In the genomic region with DNA sequence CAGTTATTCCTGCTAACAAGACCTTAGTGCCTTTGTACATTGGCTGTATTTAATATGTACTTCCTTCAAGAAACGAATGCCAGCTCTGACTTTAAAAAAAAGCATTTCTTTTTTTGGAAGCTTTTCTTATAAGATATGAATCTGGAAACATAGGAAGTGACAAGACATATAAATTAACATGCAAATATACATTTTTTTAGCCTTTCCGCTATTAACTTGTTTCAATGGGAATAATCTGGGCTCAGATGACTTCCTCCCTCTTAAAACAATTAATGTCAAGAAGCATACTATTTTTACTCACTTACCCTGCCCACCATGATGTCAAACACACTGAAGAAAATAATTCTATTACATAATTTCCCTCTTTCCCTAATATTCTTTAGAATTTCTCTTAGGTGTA, we compare ENCODE assay signal across 8 cellular contexts. TPM values are rescaled to one million over a fixed set of nuclear protein-coding genes. Genes with fewer than 3 reads are reported as not detected.
DNase-seq lines count a peak whose midpoint lies in the region; ATAC-seq and TF ChIP-seq lines count a peak whose summit lies in the region.

No MANE protein-coding gene starts in this region.

- no peak for TF ChIP-seq POLR2A in stomach (IDR thresholded peaks at IDR 0.05)

- CTCF ChIA-PET in WTC11 (lab: Charles Lee): no interaction called here

- H3K36me3 ChIP-seq in stomach: no peaks in the 10 kb centered on the region

- peaks cover 8% of the 10 kb centered on the region for H3K4me1 ChIP-seq in right cardiac atrium (ENCODE audit: control insufficient read depth, insufficient read depth, low read length)
- H3K4me1 ChIP-seq in stomach: peaks cover 5 to 46% (median 33%) of the 10 kb centered on the region in 4 donors

- intact Hi-C loops in activated CD4-positive, alpha-beta T cell treated with anti-CD3 and anti-CD28 coated beads, Interleukin-2, amount 10 ng/mL, durations not matched to agents 24 days and 14 days (cut with micrococcal nuclease): loop anchor here (2.0 to 10.0 kb wide), 2 partner anchors 95 to 851 kb away; no protein-coding TSS in a partner anchor
- intact Hi-C loops in right cardiac atrium (cut with DNase I): no loop called here
- intact Hi-C loops in stomach (cut with DNase I; ENCODE audit: low total_unique reads): no loop called here

- H3K27me3 ChIP-seq in right cardiac atrium (ENCODE audit: control insufficient read depth, insufficient read depth): no peaks in the 10 kb centered on the region
- H3K27me3 ChIP-seq in stomach: no peaks in the 10 kb centered on the region

- peaks cover 14% of the 10 kb centered on the region for H3K36me3 Mint-ChIP-seq in activated CD4-positive, alpha-beta T cell treated with anti-CD3 and anti-CD28 coated beads, Interleukin-2, amount 10 ng/mL, durations not matched to agents 24 days and 14 days (ENCODE audit: low read depth)
- H3K36me3 Mint-ChIP-seq in WTC11: no peaks in the 10 kb centered on the region

- POLR2A ChIA-PET in WTC11 (lab: Charles Lee): no interaction called here

- peak overlapping the region; percentile 89 for H3K4me3 Mint-ChIP-seq in activated CD4-positive, alpha-beta T cell treated with anti-CD3 and anti-CD28 coated beads, Interleukin-2, amount 10 ng/mL, durations not matched to agents 24 days and 14 days
- peak overlapping the region; percentile 71 for H3K4me3 Mint-ChIP-seq in WTC11

- no peak for TF ChIP-seq CTCF in WTC11 (IDR thresholded peaks at IDR 0.05)
- TF ChIP-seq CTCF in stomach (IDR thresholded peaks at IDR 0.05): no peak

- H3K27ac Mint-ChIP-seq in activated CD4-positive, alpha-beta T cell treated with anti-CD3 and anti-CD28 coated beads, Interleukin-2, amount 10 ng/mL, durations not matched to agents 24 days and 14 days: peak overlapping the region; percentile 88
- H3K27ac Mint-ChIP-seq in WTC11: no peak overlapping the region

- no peak for TF ChIP-seq EP300 in stomach (IDR thresholded peaks at IDR 0.05)

- H3K4me3 ChIP-seq in right cardiac atrium (ENCODE audit: low read length) (peak overlapping the region; percentile 97), stomach (peak overlapping the region; percentile 72 to 87 (median 82))

- H3K4me1 Mint-ChIP-seq in activated CD4-positive, alpha-beta T cell treated with anti-CD3 and anti-CD28 coated beads, Interleukin-2, amount 10 ng/mL, durations not matched to agents 24 days and 14 days: peaks cover 63% of the 10 kb centered on the region
- peaks cover 27% of the 10 kb centered on the region for H3K4me1 Mint-ChIP-seq in WTC11

- no peaks in the 10 kb centered on the region for H3K27me3 Mint-ChIP-seq in activated CD4-positive, alpha-beta T cell treated with anti-CD3 and anti-CD28 coated beads, Interleukin-2, amount 10 ng/mL, durations not matched to agents 24 days and 14 days
- H3K27me3 Mint-ChIP-seq in WTC11 (ENCODE audit: low read depth): peaks cover 15% of the 10 kb centered on the region

- H3K9me3 ChIP-seq in right cardiac atrium (ENCODE audit: control insufficient read depth, low read length) (no peaks in the 10 kb centered on the region), stomach (no peaks in the 10 kb centered on the region)

- DNase-seq in activated CD4-positive, alpha-beta T cell treated with anti-CD3 and anti-CD28 coated beads, Interleukin-2, amount 10 ng/mL, durations not matched to agents 24 days and 14 days: no peak
- no peak for DNase-seq in activated CD4-positive, alpha-beta T cell treated with anti-CD3 and anti-CD28 coated beads for 4 hours
- DNase-seq in WTC11 (ENCODE audit: low spot score): no peak
- no peak for DNase-seq in right cardiac atrium
- DNase-seq in stomach: no peak
- DNase-seq in NCI-H2107 (lab: John Stamatoyannopoulos, UW): no peak

- ATAC-seq in WTC11 (no peak), right cardiac atrium (no peak), HG03139 (IDR thresholded peaks at IDR 0.05; ENCODE audit: unreplicated experiment) (no peak), GM21723 (IDR thresholded peaks at IDR 0.05; ENCODE audit: unreplicated experiment) (no peak)

- WGBS in right cardiac atrium: 14% methylated on average over 2 of the region's 2 CpGs
- WGBS in stomach, 5 donors: 12 to 17% (median 15%) methylated on average over 2 of the region's 2 CpGs

- H3K9me3 Mint-ChIP-seq in activated CD4-positive, alpha-beta T cell treated with anti-CD3 and anti-CD28 coated beads, Interleukin-2, amount 10 ng/mL, durations not matched to agents 24 days and 14 days: no peaks in the 10 kb centered on the region
- H3K9me3 Mint-ChIP-seq in WTC11: no peaks in the 10 kb centered on the region

- H3K27ac ChIP-seq in right cardiac atrium (ENCODE audit: low read length) (no peak overlapping the region), stomach (peak overlapping the region in 2 of 5 donors; percentile 92 to 96)

TF ChIP-seq in WTC11, 78 proteins besides CTCF, POLR2A, EP300 and RAD21:
- no peak for TF ChIP-seq E2F5 (CRISPR knock-in tag; IDR thresholded peaks at IDR 0.05)
- TF ChIP-seq, protein P1, sequence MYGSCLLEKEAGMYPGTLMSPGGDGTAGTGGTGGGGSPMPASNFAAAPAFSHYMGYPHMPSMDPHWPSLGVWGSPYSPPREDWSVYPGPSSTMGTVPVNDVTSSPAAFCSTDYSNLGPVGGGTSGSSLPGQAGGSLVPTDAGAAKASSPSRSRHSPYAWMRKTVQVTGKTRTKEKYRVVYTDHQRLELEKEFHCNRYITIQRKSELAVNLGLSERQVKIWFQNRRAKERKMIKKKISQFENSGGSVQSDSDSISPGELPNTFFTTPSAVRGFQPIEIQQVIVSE (CRISPR knock-in tag; IDR thresholded peaks at IDR 0.05; ENCODE audit: borderline replicate concordance): no peak
- TF ChIP-seq, protein P2, sequence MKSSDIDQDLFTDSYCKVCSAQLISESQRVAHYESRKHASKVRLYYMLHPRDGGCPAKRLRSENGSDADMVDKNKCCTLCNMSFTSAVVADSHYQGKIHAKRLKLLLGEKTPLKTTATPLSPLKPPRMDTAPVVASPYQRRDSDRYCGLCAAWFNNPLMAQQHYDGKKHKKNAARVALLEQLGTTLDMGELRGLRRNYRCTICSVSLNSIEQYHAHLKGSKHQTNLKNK (CRISPR knock-in tag; IDR thresholded peaks at IDR 0.05): no peak
- no peak for TF ChIP-seq ARID4B (CRISPR knock-in tag; IDR thresholded peaks at IDR 0.05; ENCODE audit: borderline replicate concordance)

RNA-seq across cellular contexts. Expression of gene DENND1B, which starts 1.4 kb away (rescaled TPM):
- total RNA-seq in activated CD4-positive, alpha-beta T cell treated with anti-CD3 and anti-CD28 coated beads, Interleukin-2, amount 10 ng/mL, durations not matched to agents 24 days and 14 days: 15.0 and 16.8 TPM in 2 replicates
- total RNA-seq in WTC11 (2021) (2.8 to 4.3 TPM (median 3.3 TPM) in 3 replicates), right cardiac atrium (10 to 100 TPM; 21.4 to 27.6 (median 27.1) TPM), stomach (100 to 1,000 TPM in 1 of 5 donors, 10 to 100 TPM in 4; 12.2 to 435 (median 28.5) TPM)
- polyA plus RNA-seq in right cardiac atrium (4.1 TPM), stomach (1 to 10 TPM; 2.9 to 4.9 (median 3.0) TPM)
